In the genomic region with DNA sequence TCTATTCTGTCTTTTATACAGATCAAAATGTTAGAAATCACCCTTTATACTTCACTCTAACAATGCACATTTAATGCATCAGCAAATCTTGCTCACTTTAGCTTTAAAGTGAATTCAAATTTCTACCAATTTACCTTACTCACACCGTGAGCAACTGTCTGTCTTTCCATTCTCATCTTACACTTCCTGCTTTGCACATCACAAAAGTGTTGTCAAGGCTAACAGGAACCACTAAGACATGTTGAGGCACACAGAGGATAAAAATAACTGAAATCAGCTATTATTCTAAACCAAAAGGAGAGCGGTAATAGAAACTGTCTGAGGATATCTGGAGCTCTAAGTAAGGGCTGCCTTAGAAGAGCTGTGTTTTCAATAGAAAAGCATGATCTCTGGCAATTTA, we compare ENCODE assay signal across 21 cellular contexts.
"Had no signal": no experiment of that assay in that cellular context is flagged by ENCODE, and none has a peak within 500 bp of the region (broad histone marks: within the 10 kb centered on the region; RNA-seq: fewer than 3 reads in every experiment).

No MANE protein-coding gene starts in this region.

- H3K36me3 ChIP-seq: esophagus muscularis mucosa, ovary, right atrium auricular region, sigmoid colon, transverse colon had no signal

- ATAC-seq: left colon; left ventricle myocardium superior; stimulated activated naive B cell treated with anti-CD40 and anti-IgM and Interleukin-4, amounts not matched to agents 10 μg/mL and 1 μg/mL and 100 μg/mL, for 72 hours; stimulated activated naive CD8-positive, alpha-beta T cell treated with anti-CD3 and anti-CD28 coated beads, Interleukin-15, amount 100 ng/mL, for 72 hours had no signal

- DNase-seq: cortex of kidney; dorsolateral prefrontal cortex; effector CD8-positive, alpha-beta T cell; left colon; left ventricle myocardium superior; mesendoderm; naive B cell; nucleus accumbens; ovary; sigmoid colon; stimulated activated CD4-positive, alpha-beta T cell treated with anti-CD3 and anti-CD28 coated beads, Interleukin-2, amount 100 ng/mL, for 24 hours; stimulated activated CD4-positive, alpha-beta T cell treated with anti-CD3 and anti-CD28 coated beads, Interleukin-4, amount 100 ng/mL, for 4 hours; stimulated activated naive B cell treated with anti-CD40 and anti-IgM and Interleukin-4, amounts not matched to agents 10 μg/mL and 1 μg/mL and 100 μg/mL, for 72 hours; stimulated activated naive CD8-positive, alpha-beta T cell treated with anti-CD3 and anti-CD28 coated beads, Interleukin-15, amount 100 ng/mL, for 72 hours; testis; transverse colon had no signal

- H3K4me1 Mint-ChIP-seq: naive B cell; nephron; stimulated activated naive B cell treated with anti-CD40 and anti-IgM and Interleukin-4, amounts not matched to agents 10 μg/mL and 1 μg/mL and 100 μg/mL, for 72 hours; stimulated activated naive CD8-positive, alpha-beta T cell treated with anti-CD3 and anti-CD28 coated beads, Interleukin-15, amount 100 ng/mL, for 72 hours had no signal

- H3K9me3 Mint-ChIP-seq: nephron; stimulated activated naive CD8-positive, alpha-beta T cell treated with anti-CD3 and anti-CD28 coated beads, Interleukin-15, amount 100 ng/mL, for 72 hours had no signal

- H3K4me3 Mint-ChIP-seq: naive B cell; nephron; stimulated activated naive B cell treated with anti-CD40 and anti-IgM and Interleukin-4, amounts not matched to agents 10 μg/mL and 1 μg/mL and 100 μg/mL, for 72 hours; stimulated activated naive CD8-positive, alpha-beta T cell treated with anti-CD3 and anti-CD28 coated beads, Interleukin-15, amount 100 ng/mL, for 72 hours had no signal

- H3K27me3 Mint-ChIP-seq: naive B cell; stimulated activated naive B cell treated with anti-CD40 and anti-IgM and Interleukin-4, amounts not matched to agents 10 μg/mL and 1 μg/mL and 100 μg/mL, for 72 hours; stimulated activated naive CD8-positive, alpha-beta T cell treated with anti-CD3 and anti-CD28 coated beads, Interleukin-15, amount 100 ng/mL, for 72 hours had no signal

- H3K27ac ChIP-seq: dorsolateral prefrontal cortex, esophagus muscularis mucosa, ovary, right atrium auricular region, sigmoid colon, skin epidermis, testis, transverse colon had no signal

- H3K4me3 ChIP-seq: dorsolateral prefrontal cortex, esophagus muscularis mucosa, lung, ovary, right atrium auricular region, sigmoid colon, skin epidermis, transverse colon had no signal

- H3K27ac Mint-ChIP-seq: nephron; stimulated activated naive B cell treated with anti-CD40 and anti-IgM and Interleukin-4, amounts not matched to agents 10 μg/mL and 1 μg/mL and 100 μg/mL, for 72 hours; stimulated activated naive CD8-positive, alpha-beta T cell treated with anti-CD3 and anti-CD28 coated beads, Interleukin-15, amount 100 ng/mL, for 72 hours had no signal

- H3K4me1 ChIP-seq: esophagus muscularis mucosa, right atrium auricular region, sigmoid colon, testis, transverse colon had no signal

- H3K9me3 ChIP-seq: esophagus muscularis mucosa, ovary, right atrium auricular region, sigmoid colon, testis had no signal

- H3K27me3 ChIP-seq: dorsolateral prefrontal cortex, esophagus muscularis mucosa, ovary, right atrium auricular region, sigmoid colon, testis, transverse colon had no signal

- H3K36me3 Mint-ChIP-seq: naive B cell; stimulated activated naive B cell treated with anti-CD40 and anti-IgM and Interleukin-4, amounts not matched to agents 10 μg/mL and 1 μg/mL and 100 μg/mL, for 72 hours had no signal
